8 cellular contexts compared by ENCODE assay signal in the genomic region with DNA sequence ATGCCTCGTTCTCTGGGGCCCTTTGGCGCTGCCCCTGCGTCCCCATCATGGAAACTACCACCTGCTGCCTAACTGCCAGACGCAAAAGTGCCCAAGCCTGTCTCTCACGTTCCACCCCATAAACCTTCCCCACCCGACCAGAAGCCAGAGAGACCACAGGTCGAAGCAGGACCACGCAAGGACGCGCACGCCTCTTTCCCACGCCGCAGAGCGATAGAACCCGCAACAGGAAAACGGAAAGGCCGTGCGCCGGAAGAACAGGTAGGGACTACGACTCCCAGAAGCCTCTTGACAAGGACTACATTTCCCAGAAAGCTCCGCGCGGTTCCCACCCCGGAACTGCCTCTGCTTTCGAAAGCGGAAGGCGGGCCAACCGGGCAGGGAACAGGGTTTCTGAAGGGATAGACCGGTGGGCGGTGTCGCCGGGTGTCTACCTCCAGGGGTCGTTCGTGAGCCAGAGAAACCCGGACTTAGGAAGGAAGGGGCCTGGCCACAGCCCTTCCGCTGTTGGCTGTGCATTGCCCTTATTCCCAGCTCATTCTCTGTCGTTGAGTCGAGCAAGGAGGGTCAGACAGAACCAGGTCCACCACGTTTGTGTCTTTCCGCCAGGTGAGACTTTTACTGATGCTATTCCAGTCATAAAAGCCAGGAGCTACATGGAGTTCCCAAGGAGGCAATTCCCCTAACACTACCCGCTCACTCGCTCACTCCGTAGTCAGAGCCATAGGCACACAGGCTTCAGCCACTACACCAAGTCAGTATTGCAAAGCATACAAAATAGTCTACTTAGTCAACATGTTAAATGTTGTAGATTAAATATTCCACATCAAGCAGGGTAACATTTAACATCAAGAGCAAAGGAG. TPM values are rescaled to one million over a fixed set of nuclear protein-coding genes. Genes with fewer than 3 reads are reported as not detected.
DNase-seq lines count a peak whose midpoint lies in the region; TF ChIP-seq lines count a peak whose summit lies in the region.

No MANE protein-coding gene starts in this region.

- TF ChIP-seq CTCF in Caco-2 (IDR thresholded peaks at IDR 0.05; ENCODE audit: insufficient read depth in 1 of 2, low read depth in 1 of 2, low read length in 1 of 2, severe bottlenecking in 1 of 2, unreplicated experiment in 1 of 2) (peak; percentile 82 to 84), GM20000 (IDR thresholded peaks at IDR 0.05; ENCODE audit: extremely low read depth, missing control alignments) (peak; percentile 75)

- H3K36me3 ChIP-seq in Caco-2 (ENCODE audit: control insufficient read depth, insufficient read depth, low read length) (no peaks in the 10 kb centered on the region), endocrine pancreas (ENCODE audit: control insufficient read depth, insufficient read depth, low read length) (no peaks in the 10 kb centered on the region)

- H3K27me3 ChIP-seq in Caco-2 (replicated peaks; ENCODE audit: control insufficient read depth, insufficient read depth, low read length) (no peaks in the 10 kb centered on the region), endocrine pancreas (ENCODE audit: control insufficient read depth, insufficient read depth, low read length) (no peaks in the 10 kb centered on the region)

- H3K27me3 Mint-ChIP-seq in Caco-2 (ENCODE audit: insufficient read depth, unreplicated experiment): no peaks in the 10 kb centered on the region

- H3K4me3 ChIP-seq in Caco-2 (ENCODE audit: low read depth, low read length): peak overlapping the region; percentile 82
- H3K4me3 ChIP-seq in endocrine pancreas (ENCODE audit: control insufficient read depth, insufficient read depth, low read length): peak overlapping the region; percentile 82

- BruUV-seq in Caco-2 (replicated peaks; lab: Mats Ljungman, UMichigan): TSS peak; percentile 86

- CTCF ChIA-PET in Caco-2 (lab: Charles Lee): interaction anchor here (0.7 to 2.6 kb wide), 24 partner anchors 8 to 1840 kb away, joined by 3 to 35 read pairs (median 4); a partner anchor contains a TSS

- H3K9ac ChIP-seq in endocrine pancreas (ENCODE audit: control insufficient read depth, insufficient read depth, low read length): peak overlapping the region; percentile 76

- peaks cover 5% of the 10 kb centered on the region for H3K4me1 Mint-ChIP-seq in Caco-2 (ENCODE audit: low read depth, unreplicated experiment)

- H3K4me3 Mint-ChIP-seq in Caco-2 (ENCODE audit: unreplicated experiment): peak overlapping the region; percentile 92

- no peaks in the 10 kb centered on the region for H3K9me3 Mint-ChIP-seq in Caco-2 (ENCODE audit: unreplicated experiment)

- POLR2A ChIA-PET in Caco-2 (lab: Charles Lee): interaction anchor here (0.6 to 1.5 kb wide), 4 partner anchors 49 to 360 kb away, joined by 3 to 7 read pairs (median 5); a partner anchor contains a TSS

- no peaks in the 10 kb centered on the region for H3K36me3 Mint-ChIP-seq in Caco-2 (ENCODE audit: insufficient read depth, unreplicated experiment)

- H3K27ac Mint-ChIP-seq in Caco-2 (ENCODE audit: unreplicated experiment): peak overlapping the region; percentile 89

- no peaks in the 10 kb centered on the region for H3K9me3 ChIP-seq in Caco-2
- no peaks in the 10 kb centered on the region for H3K9me3 ChIP-seq in endocrine pancreas (ENCODE audit: control insufficient read depth, low read length)

- intact Hi-C loops in Caco-2 (cut with micrococcal nuclease; ENCODE audit: unreplicated experiment): loop anchor here (1.0 kb wide), 5 partner anchors 50 to 250 kb away; no protein-coding TSS in a partner anchor

- H3K4me1 ChIP-seq in Caco-2 (peaks cover 9% of the 10 kb centered on the region), endocrine pancreas (ENCODE audit: control insufficient read depth, insufficient read depth, low read length) (no peaks in the 10 kb centered on the region)

- DNase-seq in Caco-2 (peak; percentile 98 to 99), GM20000 (ENCODE audit: low spot score) (peak; percentile 91), HT-29 (ENCODE audit: low spot score) (peak; percentile 98), mesenteric fat pad (ENCODE audit: low spot score) (peak; percentile 100)
- DNase-seq in NK-92 treated with Interleukin-12 subunit alpha and Interleukin-12 subunit beta, amount 100 ng/mL, for 24 hours (lab: John Stamatoyannopoulos, UW): peak; percentile 98
- peak; percentile 88 to 98 (median 97) for DNase-seq in activated CD8-positive, alpha-beta memory T cell treated with anti-CD3 and anti-CD28 coated beads for 48 hours (ENCODE audit: low read depth in 2 of 3, low spot score in 2 of 3)
- peak; percentile 90 for DNase-seq in stimulated activated CD8-positive, alpha-beta memory T cell treated with anti-CD3 and anti-CD28 coated beads, Interleukin-15, amount 100 ng/mL, for 24 hours (ENCODE audit: low read depth)

RNA-seq across cellular contexts. Expression of a gene that starts 56.6 kb away (rescaled TPM):
- total RNA-seq in Caco-2 (2022) (72.7 and 74.1 TPM in 2 replicates), mesenteric fat pad (75.4 TPM)
- total RNA-seq in HT-29 (2014; rRNA removed; shearing (Covaris generic)): 22.9 and 23.1 TPM in 2 replicates

Comparison
In these comparisons a context has a peak if more than half of its experiments do, and no peak if none do; other contexts are left out.
1. Peak in every context shown above with its lines: DNase-seq and H3K4me3 ChIP-seq.